In the genomic region with DNA sequence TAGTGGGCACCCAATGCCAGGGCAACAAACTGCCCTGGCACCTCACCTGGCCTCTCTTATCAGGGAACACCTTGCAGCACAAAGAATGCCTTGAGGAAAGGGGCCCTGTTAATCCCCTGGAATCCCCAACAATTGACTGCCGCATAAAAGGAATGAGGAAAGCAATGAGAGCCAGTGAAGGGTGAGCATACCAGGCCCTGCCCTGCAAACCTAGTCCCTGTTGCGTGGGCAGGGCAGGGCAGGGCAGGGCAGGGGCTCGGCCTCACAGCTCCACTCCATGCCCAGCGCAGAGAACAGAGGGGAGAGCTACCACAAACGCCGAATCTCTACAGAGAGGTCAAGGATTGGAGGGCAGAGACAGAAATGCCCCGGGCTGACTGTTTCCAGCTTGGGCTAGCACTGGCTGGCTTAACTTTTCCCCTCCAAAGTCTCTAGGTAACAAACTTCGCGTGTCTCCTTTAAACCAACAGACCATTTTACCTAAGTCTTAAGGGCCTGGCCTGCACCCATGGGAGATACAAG, we compare ENCODE assay signal across 1 cellular context.
TF ChIP-seq lines count a peak whose summit lies in the region.

No MANE protein-coding gene starts in this region.

TF ChIP-seq in SK-N-SH, 30 proteins besides CTCF, POLR2A, EP300 and RAD21 (continued from another document):
- TF ChIP-seq REST (IDR thresholded peaks at IDR 0.05; ENCODE audit: low read depth, low read length) (no peak), TCF12 (IDR thresholded peaks at IDR 0.05) (no peak), ELF1 (IDR thresholded peaks at IDR 0.05) (no peak), SIN3A (IDR thresholded peaks at IDR 0.05; ENCODE audit: borderline replicate concordance, low read depth, low read length) (no peak), JUND (IDR thresholded peaks at IDR 0.05) (no peak)
TF ChIP-seq in SK-N-SH: peak in this region for 0.
